ENCODE assay signal across 8 cellular contexts in the genomic region with DNA sequence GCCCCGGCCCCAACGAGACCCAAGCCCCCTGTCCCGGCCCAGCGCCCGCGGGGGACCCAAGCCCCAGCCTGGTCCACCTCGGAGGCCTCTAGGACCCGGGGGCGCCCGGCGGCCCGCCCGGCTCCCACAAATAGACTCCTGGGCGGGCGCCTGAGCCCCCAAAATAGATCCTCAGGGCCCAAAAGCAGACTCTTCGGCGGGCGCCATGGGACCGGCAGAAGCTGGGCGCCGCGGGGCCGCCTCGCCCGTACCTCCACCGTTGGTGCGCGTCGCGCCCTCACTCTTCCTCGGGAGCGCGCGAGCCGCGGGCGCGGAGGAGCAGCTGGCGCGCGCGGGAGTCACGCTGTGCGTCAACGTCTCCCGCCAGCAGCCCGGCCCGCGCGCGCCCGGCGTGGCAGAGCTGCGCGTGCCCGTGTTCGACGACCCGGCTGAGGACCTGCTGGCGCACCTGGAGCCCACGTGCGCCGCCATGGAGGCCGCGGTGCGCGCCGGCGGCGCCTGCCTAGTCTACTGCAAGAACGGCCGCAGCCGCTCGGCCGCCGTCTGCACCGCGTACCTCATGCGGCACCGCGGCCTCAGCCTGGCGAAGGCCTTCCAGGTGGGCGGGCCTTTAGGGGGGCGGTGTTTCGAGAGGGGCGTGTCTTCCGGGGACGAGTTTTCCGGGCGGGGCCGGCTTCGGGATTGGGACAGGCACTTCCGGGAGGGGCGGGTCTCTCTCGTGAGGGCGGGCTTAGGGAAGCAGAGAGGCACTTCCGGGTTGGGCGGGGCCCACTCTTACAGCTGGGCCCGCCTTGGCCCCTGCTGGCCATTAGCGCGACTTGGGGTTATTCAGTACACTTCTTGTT. TPM values are rescaled to one million over a fixed set of nuclear protein-coding genes. Genes with fewer than 3 reads are reported as not detected.
DNase-seq lines count a peak whose midpoint lies in the region; ATAC-seq and TF ChIP-seq lines count a peak whose summit lies in the region.

No MANE protein-coding gene starts in this region.

- CTCF ChIA-PET in BJ (lab: Yijun Ruan, JAX): interaction anchor here (1.4 to 1.8 kb wide), 5 partner anchors 9 to 47 kb away, joined by 3 to 12 read pairs (median 3); no protein-coding TSS in a partner anchor

- peak overlapping the region; percentile 76 for H3K4me3 ChIP-seq in BJ (ENCODE audit: low read depth, low read length)

- ATAC-seq in HG03442 (IDR thresholded peaks at IDR 0.05; ENCODE audit: unreplicated experiment): peak; percentile 54

- peak; percentile 81 for DNase-seq in BJ (ENCODE audit: low read depth)
- peak; percentile 88 for DNase-seq in GM19238 (ENCODE audit: insufficient read length, low spot score)
- peak; percentile 90 to 96 for DNase-seq in NCI-H524 (lab: John Stamatoyannopoulos, UW)
- peak; percentile 100 for DNase-seq in activated CD4-positive, alpha-beta T cell treated with anti-CD3 and anti-CD28 coated beads for 4 hours
- peak; percentile 99 for DNase-seq in left kidney (ENCODE audit: low read depth, low spot score)
- DNase-seq in stimulated activated CD4-positive, alpha-beta T cell treated with anti-CD3 and anti-CD28 coated beads, Interleukin-1b, Interleukin-23, amount 100 ng/mL, for 48 hours: peak; percentile 99

- H3K36me3 ChIP-seq in BJ (ENCODE audit: control insufficient read depth, insufficient read depth, low read length): no peaks in the 10 kb centered on the region

- peak overlapping the region; percentile 88 for H3K27ac ChIP-seq in cingulate gyrus (ENCODE audit: low read depth, low read length)

- POLR2A ChIA-PET in BJ (lab: Charles Lee): interaction anchor here (0.6 to 0.7 kb wide), 2 partner anchors 61 to 126 kb away, joined by 3 to 4 read pairs; no protein-coding TSS in a partner anchor

- H3K27me3 ChIP-seq in BJ (ENCODE audit: control insufficient read depth, insufficient read depth, low read length): no peaks in the 10 kb centered on the region

- TF ChIP-seq CTCF in BJ (IDR thresholded peaks at IDR 0.05; ENCODE audit: insufficient read depth, low read depth, low read length): peak; percentile 52

RNA-seq across cellular contexts. Expression of a gene that starts 0.5 kb away (rescaled TPM):
- polyA plus RNA-seq in BJ (2011; rRNA removed): 3.1 and 4.6 TPM in 2 replicates
- polyA minus RNA-seq in BJ (2011; rRNA and poly(A)+ RNA removed): 1.8 TPM in 2 replicates

RNA-seq across cellular contexts. Expression of a gene that starts 2.9 kb away (rescaled TPM):
- polyA plus RNA-seq in BJ (2011; rRNA removed): 4.4 and 6.8 TPM in 2 replicates
- polyA minus RNA-seq in BJ (2011; rRNA and poly(A)+ RNA removed): 9.4 and 11.2 TPM in 2 replicates

RNA-seq across cellular contexts. Expression of a gene that starts 7.6 kb away (rescaled TPM):
- polyA plus RNA-seq in BJ (2011; rRNA removed): 7.3 and 12.7 TPM in 2 replicates
- polyA minus RNA-seq in BJ (2011; rRNA and poly(A)+ RNA removed): 25.4 and 47.9 TPM in 2 replicates

RNA-seq across cellular contexts. Expression of a gene that starts 25.8 kb away (rescaled TPM):
- 7.6 and 14.9 TPM in 2 replicates for polyA plus RNA-seq in BJ (2011; rRNA removed)
- polyA minus RNA-seq in BJ (2011; rRNA and poly(A)+ RNA removed): 4.6 and 7.8 TPM in 2 replicates

Comparison
In these comparisons a context has a peak if more than half of its experiments do, and no peak if none do; other contexts are left out.
1. Peak in every context shown above with its lines: DNase-seq, ATAC-seq, H3K4me3 ChIP-seq and H3K27ac ChIP-seq.